ENCODE assay signal across 1 cellular context in the genomic region with DNA sequence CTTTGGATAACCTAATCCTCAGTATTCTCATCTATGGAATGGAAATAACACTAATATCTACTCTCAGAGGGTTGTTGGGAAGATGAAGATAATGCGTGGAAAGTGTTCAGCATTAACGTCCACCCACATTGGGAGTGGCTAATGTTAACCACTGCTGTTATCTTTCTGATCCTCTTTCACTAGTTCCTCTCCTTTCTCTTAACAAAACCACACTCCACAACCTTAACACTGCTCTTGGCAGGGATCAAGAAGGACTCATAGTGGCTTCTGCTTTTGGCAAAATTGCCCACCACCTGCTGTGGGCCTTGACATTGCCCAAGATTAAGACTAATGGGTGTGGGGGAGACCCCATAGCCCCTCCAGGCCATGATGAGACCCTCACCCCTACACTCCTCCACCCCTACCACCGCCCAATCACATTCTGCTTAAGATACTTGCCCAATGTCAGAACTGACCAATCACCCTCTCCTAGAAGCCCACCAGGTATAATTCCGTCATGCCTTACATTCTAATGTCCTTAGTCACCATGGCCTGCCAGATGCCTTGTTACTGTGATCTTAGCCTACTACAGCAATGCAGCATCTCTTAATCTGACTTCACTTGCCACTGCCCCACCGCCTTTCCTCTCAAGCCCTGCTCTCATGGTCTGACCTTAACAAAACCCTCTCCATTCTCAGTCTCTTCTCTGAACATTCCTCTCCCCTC.
TF ChIP-seq lines count a peak whose summit lies in the region.

No MANE protein-coding gene starts in this region.

TF ChIP-seq in SK-N-SH treated with all-trans-retinoic acid at 6 μM for 48 hours, 23 proteins besides CTCF, POLR2A, EP300 and RAD21 (continued from another document):
- TF ChIP-seq ZC3H10 (CRISPR knock-in tag; IDR thresholded peaks at IDR 0.05) = no peak
- no peak for TF ChIP-seq TOX (CRISPR knock-in tag; IDR thresholded peaks at IDR 0.05; ENCODE audit: borderline replicate concordance)
- TF ChIP-seq, protein P1, sequence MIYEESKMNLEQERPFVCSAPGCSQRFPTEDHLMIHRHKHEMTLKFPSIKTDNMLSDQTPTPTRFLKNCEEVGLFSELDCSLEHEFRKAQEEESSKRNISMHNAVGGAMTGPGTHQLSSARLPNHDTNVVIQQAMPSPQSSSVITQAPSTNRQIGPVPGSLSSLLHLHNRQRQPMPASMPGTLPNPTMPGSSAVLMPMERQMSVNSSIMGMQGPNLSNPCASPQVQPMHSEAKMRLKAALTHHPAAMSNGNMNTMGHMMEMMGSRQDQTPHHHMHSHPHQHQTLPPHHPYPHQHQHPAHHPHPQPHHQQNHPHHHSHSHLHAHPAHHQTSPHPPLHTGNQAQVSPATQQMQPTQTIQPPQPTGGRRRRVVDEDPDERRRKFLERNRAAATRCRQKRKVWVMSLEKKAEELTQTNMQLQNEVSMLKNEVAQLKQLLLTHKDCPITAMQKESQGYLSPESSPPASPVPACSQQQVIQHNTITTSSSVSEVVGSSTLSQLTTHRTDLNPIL (CRISPR knock-in tag; IDR thresholded peaks at IDR 0.05; ENCODE audit: low read depth) = no peak
- no peak for TF ChIP-seq ZNF8 (CRISPR knock-in tag; IDR thresholded peaks at IDR 0.05)
- TF ChIP-seq PPARA (CRISPR knock-in tag; IDR thresholded peaks at IDR 0.05; ENCODE audit: borderline replicate concordance) = no peak
- no peak for TF ChIP-seq BACH2 (CRISPR knock-in tag; IDR thresholded peaks at IDR 0.05; ENCODE audit: borderline replicate concordance)
- no peak for TF ChIP-seq ESRRG (CRISPR knock-in tag; IDR thresholded peaks at IDR 0.05)
